Comparison of ENCODE assay signal across 23 cellular contexts in the genomic region with DNA sequence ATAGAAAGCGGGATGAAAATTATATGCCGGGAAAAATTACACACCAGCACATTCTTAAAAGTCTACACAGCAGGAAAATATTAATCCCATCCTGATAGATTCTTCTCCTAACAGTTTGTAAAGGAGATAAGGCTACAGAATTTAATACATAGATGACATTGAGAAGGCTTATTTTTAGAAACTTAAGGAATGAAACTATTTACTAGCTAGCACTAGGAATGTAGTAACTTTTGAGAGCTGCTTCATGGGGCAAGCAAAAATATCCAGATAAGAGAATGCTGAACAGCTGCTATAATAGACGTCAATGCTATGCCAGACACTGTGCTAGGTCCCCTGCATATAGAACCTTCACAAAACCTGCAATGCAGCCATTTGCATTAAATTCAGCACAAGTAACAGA.
A peak's percentile ranks its signal among the peaks of the same experiment; 100 is the strongest.
DNase-seq lines count a peak whose midpoint lies in the region; ATAC-seq and TF ChIP-seq lines count a peak whose summit lies in the region.
"Had no signal": no experiment of that assay in that cellular context is flagged by ENCODE, and none has a peak within 500 bp of the region (broad histone marks: within the 10 kb centered on the region; RNA-seq: fewer than 3 reads in every experiment).

No MANE protein-coding gene starts in this region.

- intact Hi-C loops in uterus (cut with DNase I; ENCODE audit: low total_unique reads) (no loop called here), left colon (cut with DNase I, micrococcal nuclease) (no loop called here)

- peaks cover 17% of the 10 kb centered on the region for H3K4me1 Mint-ChIP-seq in nephron

- TF ChIP-seq CTCF in cardiac muscle cell (IDR thresholded peaks at IDR 0.05; ENCODE audit: low read depth, low read length) = no peak
- no peak for TF ChIP-seq CTCF in right atrium auricular region (IDR thresholded peaks at IDR 0.05)
- TF ChIP-seq CTCF in coronary artery (IDR thresholded peaks at IDR 0.05) = no peak
- no peak for TF ChIP-seq CTCF in nephron (IDR thresholded peaks at IDR 0.05; ENCODE audit: unreplicated experiment in 3 of 3)
- no peak for TF ChIP-seq CTCF in uterus (IDR thresholded peaks at IDR 0.05)

- peaks cover 22% of the 10 kb centered on the region for H3K9me3 Mint-ChIP-seq in nephron

- H3K4me1 ChIP-seq in cardiac muscle cell (ENCODE audit: low read depth) = peaks cover 15% of the 10 kb centered on the region
- no peaks in the 10 kb centered on the region for H3K4me1 ChIP-seq in right atrium auricular region
- H3K4me1 ChIP-seq in uterus = no peaks in the 10 kb centered on the region
- H3K4me1 ChIP-seq: BLaER1, SJCRH30 had no signal

- H3K27me3 ChIP-seq in cardiac muscle cell = no peaks in the 10 kb centered on the region
- no peaks in the 10 kb centered on the region for H3K27me3 ChIP-seq in right atrium auricular region
- no peaks in the 10 kb centered on the region for H3K27me3 ChIP-seq in uterus
- H3K27me3 ChIP-seq: BLaER1, SJCRH30 had no signal

- H3K27ac Mint-ChIP-seq in nephron = peak overlapping the region; percentile 14 to 52 (median 37)
- H3K27ac Mint-ChIP-seq: CD4-positive, alpha-beta T cell had no signal

- no peak for TF ChIP-seq POLR2A in uterus (IDR thresholded peaks at IDR 0.05)

- H3K27me3 Mint-ChIP-seq in nephron (ENCODE audit: low read depth) = no peaks in the 10 kb centered on the region
- H3K27me3 Mint-ChIP-seq: CD4-positive, alpha-beta T cell had no signal

- peak in 1 of 2 donors; percentile 36 for DNase-seq in cardiac muscle cell (ENCODE audit: low read depth in 1 of 2, low spot score in 1 of 2)
- no peak for DNase-seq in right atrium auricular region (ENCODE audit: low spot score)
- no peak for DNase-seq in coronary artery (ENCODE audit: low spot score)
- no peak for DNase-seq in uterus
- no peak for DNase-seq in iPS-NIHi7 (ENCODE audit: extremely low spot score)
- no peak for DNase-seq in NCI-H2171 (lab: John Stamatoyannopoulos, UW)
- DNase-seq in left colon = no peak
- DNase-seq: CD4-positive, alpha-beta T cell; GF-D8; Karpas-422; NCI-H1092 treated with DMSO at 0.1 percent for 48 hours; NCI-H1436; NCI-H187; NCI-H524; NCI-H774; PC-3; SJCRH30 had no signal

- no peak overlapping the region for H3K4me3 ChIP-seq in cardiac muscle cell
- H3K4me3 ChIP-seq in right atrium auricular region = no peak overlapping the region
- no peak overlapping the region for H3K4me3 ChIP-seq in coronary artery
- no peak overlapping the region for H3K4me3 ChIP-seq in uterus
- H3K4me3 ChIP-seq: BLaER1, SJCRH30 had no signal

- H3K4me3 Mint-ChIP-seq in nephron = no peak overlapping the region
- H3K4me3 Mint-ChIP-seq: CD4-positive, alpha-beta T cell had no signal

- H3K9me3 ChIP-seq in cardiac muscle cell (ENCODE audit: low read depth) (no peaks in the 10 kb centered on the region), right atrium auricular region (no peaks in the 10 kb centered on the region), uterus (no peaks in the 10 kb centered on the region)

- ATAC-seq in left colon = no peak
- ATAC-seq: HCT116, PC-3, Right ventricle myocardium inferior, SK-N-SH treated with all-trans-retinoic acid at 6 μM for 48 hours had no signal

- H3K27ac ChIP-seq in cardiac muscle cell (peak overlapping the region; percentile 88), right atrium auricular region (peak overlapping the region in 1 of 2 donors; percentile 52), coronary artery (peak overlapping the region; percentile 53 to 83), uterus (peak overlapping the region; percentile 4 to 15)
- H3K27ac ChIP-seq: 22Rv1, BLaER1, SJCRH30 had no signal

- H3K36me3 ChIP-seq in cardiac muscle cell (no peaks in the 10 kb centered on the region), right atrium auricular region (no peaks in the 10 kb centered on the region), uterus (no peaks in the 10 kb centered on the region)
- H3K36me3 ChIP-seq: BLaER1, SJCRH30 had no signal

- peaks cover 14% of the 10 kb centered on the region for H3K36me3 Mint-ChIP-seq in nephron (ENCODE audit: low read depth)
